26 cellular contexts compared by ENCODE assay signal in the genomic region with DNA sequence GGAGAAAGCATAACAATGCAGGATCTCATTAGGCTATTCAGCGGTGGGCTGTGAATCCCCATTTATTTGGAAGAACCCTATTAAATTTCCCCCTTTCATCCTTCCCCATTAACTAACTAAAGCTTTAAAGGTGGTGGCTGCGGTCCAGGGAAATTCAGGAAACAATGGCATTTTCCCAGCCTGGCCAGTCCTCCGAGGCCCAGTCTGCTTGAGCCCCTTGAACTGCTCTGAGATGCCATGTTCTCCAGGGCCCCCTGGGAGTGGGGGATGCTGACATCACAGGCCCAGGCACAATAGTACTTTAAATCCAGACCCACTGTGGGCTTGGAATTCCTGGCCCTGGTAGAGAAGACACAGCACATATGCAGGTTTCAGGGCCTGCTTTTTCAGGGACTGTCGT.
DNase-seq lines count a peak whose midpoint lies in the region; ATAC-seq and TF ChIP-seq lines count a peak whose summit lies in the region.
"Had no signal": no experiment of that assay in that cellular context is flagged by ENCODE, and none has a peak within 500 bp of the region (broad histone marks: within the 10 kb centered on the region; RNA-seq: fewer than 3 reads in every experiment).

No MANE protein-coding gene starts in this region.

- H3K27me3 ChIP-seq in HAP-1 (ENCODE audit: low read depth) = no peaks in the 10 kb centered on the region
- H3K27me3 ChIP-seq in NT2/D1 (ENCODE audit: insufficient read depth, insufficient read length) = no peaks in the 10 kb centered on the region
- no peaks in the 10 kb centered on the region for H3K27me3 ChIP-seq in sigmoid colon
- H3K27me3 ChIP-seq in CD4-positive, alpha-beta memory T cell (ENCODE audit: insufficient read depth, low read length) = no peaks in the 10 kb centered on the region
- H3K27me3 ChIP-seq: heart left ventricle, suprapubic skin had no signal

- peaks cover 4% of the 10 kb centered on the region for H3K36me3 Mint-ChIP-seq in glutamatergic neuron (ENCODE audit: unreplicated experiment)
- H3K36me3 Mint-ChIP-seq in CD4-positive, alpha-beta memory T cell = no peaks in the 10 kb centered on the region
- H3K36me3 Mint-ChIP-seq: activated naive CD8-positive, alpha-beta T cell treated with anti-CD3 and anti-CD28 coated beads for 36 hours; CD14-positive monocyte; stimulated activated memory B cell treated with anti-CD40 and anti-IgM and Interleukin-4, amounts not matched to agents 10 μg/mL and 1 μg/mL and 100 μg/mL, for 72 hours had no signal

- H3K36me3 ChIP-seq in HAP-1 (replicated peaks) (no peaks in the 10 kb centered on the region), NT2/D1 (ENCODE audit: insufficient read depth, insufficient read length, low read length) (no peaks in the 10 kb centered on the region), sigmoid colon (no peaks in the 10 kb centered on the region)
- no peaks in the 10 kb centered on the region for H3K36me3 ChIP-seq in CD4-positive, alpha-beta memory T cell (ENCODE audit: insufficient read depth, low read length)
- H3K36me3 ChIP-seq: heart left ventricle, suprapubic skin had no signal

- H3K4me3 ChIP-seq in HAP-1 = no peak overlapping the region
- no peak overlapping the region for H3K4me3 ChIP-seq in NT2/D1 (ENCODE audit: insufficient read length, low read depth)
- H3K4me3 ChIP-seq in sigmoid colon = no peak overlapping the region
- H3K4me3 ChIP-seq in CD4-positive, alpha-beta memory T cell (ENCODE audit: low read length in 2 of 2) = no peak overlapping the region
- H3K4me3 ChIP-seq: heart left ventricle, suprapubic skin had no signal

- CTCF ChIA-PET in CD4-positive, alpha-beta memory T cell (lab: Charles Lee; ENCODE audit: partially characterized antibody) = no interaction called here

- H3K9me3 ChIP-seq in HAP-1 = peaks cover 2% of the 10 kb centered on the region; the same call in 1 of the 2 replicates
- H3K9me3 ChIP-seq in NT2/D1 (ENCODE audit: insufficient read depth, low read length) = peaks cover 7% of the 10 kb centered on the region; the same call in 1 of the 2 replicates
- H3K9me3 ChIP-seq in sigmoid colon = no peaks in the 10 kb centered on the region
- H3K9me3 ChIP-seq in CD4-positive, alpha-beta memory T cell (ENCODE audit: control insufficient read depth in 1 of 2, low read length in 2 of 2) = no peaks in the 10 kb centered on the region
- H3K9me3 ChIP-seq: suprapubic skin had no signal

- H3K27ac ChIP-seq in sigmoid colon = peak overlapping the region in 3 of 4 donors; percentile 71 to 76 (median 75)
- no peak overlapping the region for H3K27ac ChIP-seq in CD4-positive, alpha-beta memory T cell (ENCODE audit: low read depth, low read length)
- H3K27ac ChIP-seq: heart left ventricle, suprapubic skin had no signal

- H3K4me3 Mint-ChIP-seq in glutamatergic neuron (ENCODE audit: unreplicated experiment) = no peak overlapping the region
- H3K4me3 Mint-ChIP-seq in CD4-positive, alpha-beta memory T cell = no peak overlapping the region
- H3K4me3 Mint-ChIP-seq: activated CD8-positive, alpha-beta T cell treated with anti-CD3 and anti-CD28 coated beads for 36 hours; activated naive CD8-positive, alpha-beta T cell treated with anti-CD3 and anti-CD28 coated beads for 36 hours; CD14-positive monocyte; stimulated activated memory B cell treated with anti-CD40 and anti-IgM and Interleukin-4, amounts not matched to agents 10 μg/mL and 1 μg/mL and 100 μg/mL, for 72 hours had no signal

- H3K4me1 Mint-ChIP-seq in glutamatergic neuron (ENCODE audit: low read depth, unreplicated experiment) = peaks cover 51% of the 10 kb centered on the region
- H3K4me1 Mint-ChIP-seq in CD4-positive, alpha-beta memory T cell = no peaks in the 10 kb centered on the region
- H3K4me1 Mint-ChIP-seq: activated naive CD8-positive, alpha-beta T cell treated with anti-CD3 and anti-CD28 coated beads for 36 hours; CD14-positive monocyte; stimulated activated memory B cell treated with anti-CD40 and anti-IgM and Interleukin-4, amounts not matched to agents 10 μg/mL and 1 μg/mL and 100 μg/mL, for 72 hours had no signal

- ATAC-seq in GM19328 (IDR thresholded peaks at IDR 0.05; ENCODE audit: unreplicated experiment) = no peak
- ATAC-seq: activated CD8-positive, alpha-beta T cell treated with anti-CD3 and anti-CD28 coated beads for 36 hours; heart left ventricle; stimulated activated memory B cell treated with anti-CD40 and anti-IgM and Interleukin-4, amounts not matched to agents 10 μg/mL and 1 μg/mL and 100 μg/mL, for 72 hours had no signal

- in situ Hi-C loops in HAP-1 (cut with MboI; ENCODE audit: low sequenced_read_pairs) = no loop called here

- intact Hi-C loops in sigmoid colon (cut with DNase I) = no loop called here
- intact Hi-C loops in CD4-positive, alpha-beta memory T cell (cut with micrococcal nuclease) = no loop called here

- no peak overlapping the region for H3K9ac ChIP-seq in NT2/D1 (ENCODE audit: insufficient read length, low read depth)

- peak overlapping the region; percentile 28 for H3K27ac Mint-ChIP-seq in glutamatergic neuron (ENCODE audit: unreplicated experiment)
- H3K27ac Mint-ChIP-seq in CD4-positive, alpha-beta memory T cell = no peak overlapping the region
- H3K27ac Mint-ChIP-seq: activated CD8-positive, alpha-beta T cell treated with anti-CD3 and anti-CD28 coated beads for 36 hours; activated naive CD8-positive, alpha-beta T cell treated with anti-CD3 and anti-CD28 coated beads for 36 hours; CD14-positive monocyte; stimulated activated memory B cell treated with anti-CD40 and anti-IgM and Interleukin-4, amounts not matched to agents 10 μg/mL and 1 μg/mL and 100 μg/mL, for 72 hours had no signal

- TF ChIP-seq POLR2A in sigmoid colon (IDR thresholded peaks at IDR 0.05) = no peak

- peaks cover 15% of the 10 kb centered on the region for H3K9me3 Mint-ChIP-seq in glutamatergic neuron (ENCODE audit: unreplicated experiment)
- peaks cover 0 to 5% (median 0%) of the 10 kb centered on the region in 8 donors for H3K9me3 Mint-ChIP-seq in CD4-positive, alpha-beta memory T cell
- H3K9me3 Mint-ChIP-seq: activated naive CD8-positive, alpha-beta T cell treated with anti-CD3 and anti-CD28 coated beads for 36 hours had no signal

- DNase-seq in HAP-1 (ENCODE audit: low spot score in 2 of 2) = peak; percentile 41 to 57
- DNase-seq in NT2/D1 (ENCODE audit: low read depth, low spot score) = peak; percentile 80
- DNase-seq in glutamatergic neuron = no peak
- no peak for DNase-seq in sigmoid colon
- no peak for DNase-seq in CD4-positive, alpha-beta memory T cell
- DNase-seq in stimulated activated CD4-positive, alpha-beta T cell treated with anti-CD3 and anti-CD28 coated beads, Interleukin-2, amount 100 ng/mL, for 24 hours = no peak
- DNase-seq: activated CD4-positive, CD25-positive, alpha-beta regulatory T cell; activated CD8-positive, alpha-beta T cell treated with anti-CD3 and anti-CD28 coated beads for 36 hours; activated effector memory CD4-positive, alpha-beta T cell treated with Interleukin-2 at 50 U/mL for 16 hours; activated naive CD8-positive, alpha-beta T cell treated with anti-CD3 and anti-CD28 coated beads for 36 hours; cerebellar nuclear complex; effector CD4-positive, alpha-beta T cell; EL; heart left ventricle; KG1; mammary epithelial cell; MM.1S; NCI-H2171 treated with DMSO at 0.1 percent for 48 hours; NCI-H524 treated with DMSO at 0.1 percent for 48 hours; SHP77 treated with DMSO at 0.1 percent for 48 hours; stimulated activated CD4-positive, alpha-beta T cell treated with anti-CD3 and anti-CD28 coated beads, Interleukin-2, amount 100 ng/mL, for 48 hours; T-helper 9 cell had no signal

- peaks cover 13% of the 10 kb centered on the region for H3K27me3 Mint-ChIP-seq in glutamatergic neuron (ENCODE audit: unreplicated experiment)
- H3K27me3 Mint-ChIP-seq in CD4-positive, alpha-beta memory T cell = peaks cover 0 to 1% of the 10 kb centered on the region in 2 donors
- H3K27me3 Mint-ChIP-seq: activated CD8-positive, alpha-beta T cell treated with anti-CD3 and anti-CD28 coated beads for 36 hours had no signal

- H3K4me1 ChIP-seq in HAP-1 = peaks cover 10% of the 10 kb centered on the region; the same call in 1 of the 2 replicates
- peaks cover 33% of the 10 kb centered on the region for H3K4me1 ChIP-seq in NT2/D1 (ENCODE audit: insufficient read depth, insufficient read length)
- H3K4me1 ChIP-seq in sigmoid colon = peaks cover 0 to 70% (median 62%) of the 10 kb centered on the region in 4 donors
- H3K4me1 ChIP-seq in CD4-positive, alpha-beta memory T cell (ENCODE audit: insufficient read depth, low read length) = no peaks in the 10 kb centered on the region

- no peak for TF ChIP-seq CTCF in glutamatergic neuron (IDR thresholded peaks at IDR 0.05; ENCODE audit: partially characterized antibody, unreplicated experiment)
- no peak for TF ChIP-seq CTCF in sigmoid colon (IDR thresholded peaks at IDR 0.05)

- TF ChIP-seq EP300 in sigmoid colon (IDR thresholded peaks at IDR 0.05) = no peak

- WGBS in sigmoid colon, 2 donors = 83 to 89% methylated on average over 4 of the region's 4 CpGs

- POLR2A ChIA-PET in CD4-positive, alpha-beta memory T cell (lab: Charles Lee; ENCODE audit: partially characterized antibody) = no interaction called here

Comparison
In these comparisons a context has a peak if more than half of its experiments do, and no peak if none do; other contexts are left out.
1. DNase-seq: peak in HAP-1 (2 of 2) and NT2/D1 (single experiment); none in glutamatergic neuron (single experiment), sigmoid colon (single experiment), CD4-positive, alpha-beta memory T cell (0 of 5) and stimulated activated CD4-positive, alpha-beta T cell treated with anti-CD3 and anti-CD28 coated beads, Interleukin-2, amount 100 ng/mL, for 24 hours (0 of 2).